20 cellular contexts compared by ENCODE assay signal in the genomic region with DNA sequence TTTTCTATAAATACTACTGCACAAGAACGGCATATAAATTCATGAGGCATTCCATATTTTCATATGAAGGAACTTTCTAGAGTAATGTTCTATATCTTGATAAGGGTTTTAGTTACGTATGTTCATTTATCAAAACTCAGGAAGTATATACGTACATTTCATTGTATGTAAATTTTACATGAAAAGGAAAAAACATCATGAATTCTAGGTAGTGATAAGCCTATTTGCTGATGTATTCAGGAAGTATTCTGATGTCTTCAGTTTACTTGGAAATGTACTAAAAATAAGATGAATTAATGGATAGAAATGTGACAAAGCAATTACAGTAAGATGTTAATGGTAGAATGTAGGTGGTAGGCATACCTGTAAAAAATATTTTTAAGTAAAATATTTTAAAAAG.
"Had no signal": no experiment of that assay in that cellular context is flagged by ENCODE, and none has a peak within 500 bp of the region (broad histone marks: within the 10 kb centered on the region; RNA-seq: fewer than 3 reads in every experiment).

No MANE protein-coding gene starts in this region.

- H3K27ac Mint-ChIP-seq: activated CD8-positive, alpha-beta T cell treated with anti-CD3 and anti-CD28 coated beads, Interleukin-2, amount 10 ng/mL, durations not matched to agents 7 days and 5 days; T-cell; WTC11 had no signal

- ATAC-seq: activated CD8-positive, alpha-beta T cell treated with anti-CD3 and anti-CD28 coated beads, Interleukin-2, amount 10 ng/mL, durations not matched to agents 7 days and 5 days; heart right ventricle; left colon; naive thymus-derived CD4-positive, alpha-beta T cell; pancreas; sciatic nerve; T-cell; upper lobe of right lung; WTC11 had no signal

- H3K4me3 ChIP-seq: pancreas, stomach, thoracic aorta, upper lobe of right lung had no signal

- H3K27ac ChIP-seq: epithelial cell of prostate, pancreas, stomach, thoracic aorta, upper lobe of right lung had no signal

- H3K9me3 ChIP-seq: heart right ventricle, pancreas, stomach, thoracic aorta, upper lobe of right lung had no signal

- H3K27me3 Mint-ChIP-seq: naive thymus-derived CD4-positive, alpha-beta T cell; T-cell had no signal

- H3K36me3 ChIP-seq: pancreas, thoracic aorta, upper lobe of right lung had no signal

- H3K9me3 Mint-ChIP-seq: naive thymus-derived CD4-positive, alpha-beta T cell; T-cell; WTC11 had no signal

- H3K4me3 Mint-ChIP-seq: activated CD8-positive, alpha-beta T cell treated with anti-CD3 and anti-CD28 coated beads, Interleukin-2, amount 10 ng/mL, durations not matched to agents 7 days and 5 days; WTC11 had no signal

- H3K27me3 ChIP-seq: heart right ventricle, pancreas, stomach, upper lobe of right lung had no signal

- FAIRE-seq: pancreas had no signal

- DNase-seq: activated CD4-positive, alpha-beta T cell treated with anti-CD3 and anti-CD28 coated beads for 4 hours; activated CD8-positive, alpha-beta memory T cell treated with anti-CD3 and anti-CD28 coated beads, Interleukin-2, amount 50 U/mL, for 4 hours; activated CD8-positive, alpha-beta T cell treated with anti-CD3 and anti-CD28 coated beads, Interleukin-2, amount 10 ng/mL, durations not matched to agents 7 days and 5 days; activated effector memory CD4-positive, alpha-beta T cell treated with Interleukin-2 at 50 U/mL for 16 hours; anterior cingulate cortex; cortex of kidney; effector CD8-positive, alpha-beta T cell; foreskin melanocyte; heart right ventricle; left colon; naive thymus-derived CD4-positive, alpha-beta T cell; pancreas; stomach; T-cell; T1000; upper lobe of right lung had no signal
